Comparison of ENCODE assay signal across 8 cellular contexts in genomic region chr20:43187476-43188233, GRCh38. TPM values are rescaled to one million over a fixed set of nuclear protein-coding genes. Genes with fewer than 3 reads are reported as not detected.
DNase-seq lines count a peak whose midpoint lies in the region; ATAC-seq and TF ChIP-seq lines count a peak whose summit lies in the region.

No MANE protein-coding gene starts in this region.

- H3K27ac ChIP-seq in MM.1S (ENCODE audit: low read length) (no peak overlapping the region), ascending aorta (no peak overlapping the region)

- H2AFZ ChIP-seq in MM.1S (ENCODE audit: low read length): peak overlapping the region; percentile 36; the same call in 1 of the 2 replicates

- H3K9me3 ChIP-seq in MM.1S (replicated peaks; ENCODE audit: insufficient read depth, low read length): no peaks in the 10 kb centered on the region
- no peaks in the 10 kb centered on the region for H3K9me3 ChIP-seq in ascending aorta

- intact Hi-C loops in ascending aorta (cut with DNase I): loop anchor here (1.0 to 10.0 kb wide), 2 partner anchors 56 to 1453 kb away; no protein-coding TSS in a partner anchor

- peak overlapping the region; percentile 81 for H3K4me2 ChIP-seq in MM.1S (ENCODE audit: low read depth, low read length)

- DNase-seq in NCI-H1436 (lab: John Stamatoyannopoulos, UW) (peak; percentile 10), NCI-H1436 treated with DMSO at 0.1 percent for 48 hours (lab: John Stamatoyannopoulos, UW) (no peak), MM.1S (peak; percentile 72), T-helper 1 cell (peak in 3 of 5 donors; percentile 16 to 33 (median 28)), ascending aorta (ENCODE audit: low spot score in 2 of 2) (peak in 1 of 2 donors; percentile 82), hepatic stellate cell (ENCODE audit: low spot score) (peak; percentile 80), retinal pigment epithelial cell (ENCODE audit: low read depth) (peak; percentile 6)

- no peaks in the 10 kb centered on the region for H3K79me2 ChIP-seq in MM.1S (ENCODE audit: low read length)

- no peaks in the 10 kb centered on the region for H3F3A ChIP-seq in MM.1S (ENCODE audit: insufficient read depth, low read length)

- no peaks in the 10 kb centered on the region for H4K20me1 ChIP-seq in MM.1S (ENCODE audit: insufficient read depth, low read length)

- H3K4me1 ChIP-seq in MM.1S (ENCODE audit: low read length) (no peaks in the 10 kb centered on the region), ascending aorta (peaks cover 11 to 12% of the 10 kb centered on the region in 2 donors)

- no peak for ATAC-seq in GM18519 (IDR thresholded peaks at IDR 0.05; ENCODE audit: low FRiP score, unreplicated experiment)

- TF ChIP-seq CTCF in MM.1S (IDR thresholded peaks at IDR 0.05; ENCODE audit: low read length): peak; percentile 95
- TF ChIP-seq CTCF in ascending aorta (IDR thresholded peaks at IDR 0.05): peak; percentile 63 to 92 (median 78)
- TF ChIP-seq CTCF in retinal pigment epithelial cell (conservative IDR thresholded peaks at IDR 0.05; ENCODE audit: low read depth, low read length): peak; percentile 88

- H3K9me2 ChIP-seq in MM.1S (replicated peaks; ENCODE audit: insufficient read depth, low read length): no peaks in the 10 kb centered on the region

- H3K4me3 ChIP-seq in MM.1S (ENCODE audit: low read length) (peak overlapping the region; percentile 46), ascending aorta (peak overlapping the region in 1 of 2 donors; percentile 57), retinal pigment epithelial cell (ENCODE audit: low read length) (no peak overlapping the region)

- H3K27me3 ChIP-seq in MM.1S (replicated peaks; ENCODE audit: insufficient read depth, low read length) (no peaks in the 10 kb centered on the region; the same call in 1 of the 2 replicates), ascending aorta (peaks cover 7% of the 10 kb centered on the region)

- H3K9ac ChIP-seq in MM.1S (ENCODE audit: low read length): no peak overlapping the region

- H3K36me3 ChIP-seq in MM.1S (replicated peaks; ENCODE audit: insufficient read depth, low read length) (no peaks in the 10 kb centered on the region), ascending aorta (no peaks in the 10 kb centered on the region)

RNA-seq across cellular contexts. Expression of gene PTPRT, which starts 2.1 kb away (rescaled TPM):
- 23.5 TPM for total RNA-seq in ascending aorta
